Comparison of ENCODE assay signal across 24 cellular contexts in the genomic region with DNA sequence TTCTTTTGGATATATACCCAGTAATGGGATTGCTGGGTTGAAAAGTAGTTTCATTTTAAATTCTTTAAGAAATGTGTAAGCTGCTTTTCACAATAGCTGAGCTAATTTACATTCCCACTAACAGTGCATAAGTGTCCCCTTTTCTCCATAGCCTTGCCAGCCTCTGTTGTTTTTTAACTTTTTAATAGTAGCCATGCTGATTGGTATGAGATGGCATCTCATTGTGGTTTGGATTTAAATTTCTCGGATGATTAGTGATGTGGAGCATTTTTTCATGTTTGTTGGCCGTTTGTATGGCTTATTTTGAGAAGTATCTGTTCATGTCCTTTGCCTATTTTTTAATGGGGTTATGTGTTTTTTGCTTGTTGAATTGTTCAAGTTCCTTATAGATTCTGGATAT.
"Had no signal": no experiment of that assay in that cellular context is flagged by ENCODE, and none has a peak within 500 bp of the region (broad histone marks: within the 10 kb centered on the region; RNA-seq: fewer than 3 reads in every experiment).

No MANE protein-coding gene starts in this region.

- H3K27ac ChIP-seq: adrenal gland, ascending aorta, breast epithelium, parathyroid adenoma, right lobe of liver, transverse colon had no signal

- H3K27ac Mint-ChIP-seq: activated naive CD8-positive, alpha-beta T cell; activated T-helper 17 cell treated with anti-CD3 and anti-CD28 coated beads, Interleukin-2, amount 50 U/mL, for 72 hours; memory B cell; naive B cell; stimulated activated effector memory CD8-positive, alpha-beta T cell treated with anti-CD3 and anti-CD28 coated beads, Interleukin-12 subunit alpha, Interleukin-12 subunit beta, amount 100 ng/mL, for 72 hours had no signal

- H3K27me3 Mint-ChIP-seq: activated T-helper 17 cell treated with anti-CD3 and anti-CD28 coated beads, Interleukin-2, amount 50 U/mL, for 72 hours; central memory CD8-positive, alpha-beta T cell; memory B cell; naive B cell had no signal

- H3K9me3 Mint-ChIP-seq: activated T-helper 17 cell treated with anti-CD3 and anti-CD28 coated beads, Interleukin-2, amount 50 U/mL, for 72 hours; central memory CD8-positive, alpha-beta T cell; memory B cell had no signal

- DNase-seq: activated CD4-positive, alpha-beta T cell treated with anti-CD3 and anti-CD28 coated beads for 1 hour; activated CD4-positive, alpha-beta T cell treated with anti-CD3 and anti-CD28 coated beads, Interleukin-2, amount 50 U/mL, for 1 hour; activated naive CD4-positive, alpha-beta T cell; activated T-cell treated with anti-CD3 and anti-CD28 coated beads, Interleukin-2, amount 50 U/mL, for 1 hour; adrenal gland; effector memory CD4-positive, alpha-beta T cell; hippocampal formation; left cardiac atrium; naive B cell; nucleus accumbens; right lobe of liver; small intestine; stimulated activated CD4-positive, alpha-beta T cell treated with anti-CD3 and anti-CD28 coated beads, Interleukin-2, amount 100 ng/mL, for 24 hours; T-helper 9 cell; transverse colon had no signal

- H3K36me3 Mint-ChIP-seq: activated naive CD8-positive, alpha-beta T cell; memory B cell; naive B cell; stimulated activated effector memory CD8-positive, alpha-beta T cell treated with anti-CD3 and anti-CD28 coated beads, Interleukin-12 subunit alpha, Interleukin-12 subunit beta, amount 100 ng/mL, for 72 hours had no signal

- H3K4me3 Mint-ChIP-seq: activated naive CD8-positive, alpha-beta T cell; activated T-helper 17 cell treated with anti-CD3 and anti-CD28 coated beads, Interleukin-2, amount 50 U/mL, for 72 hours; central memory CD8-positive, alpha-beta T cell; memory B cell; naive B cell; stimulated activated effector memory CD8-positive, alpha-beta T cell treated with anti-CD3 and anti-CD28 coated beads, Interleukin-12 subunit alpha, Interleukin-12 subunit beta, amount 100 ng/mL, for 72 hours had no signal

- H3K9ac ChIP-seq: parathyroid adenoma had no signal

- ATAC-seq: activated T-helper 17 cell treated with anti-CD3 and anti-CD28 coated beads, Interleukin-2, amount 50 U/mL, for 72 hours; esophagus mucosa; left cardiac atrium; right lobe of liver; stimulated activated effector memory CD8-positive, alpha-beta T cell treated with anti-CD3 and anti-CD28 coated beads, Interleukin-12 subunit alpha, Interleukin-12 subunit beta, amount 100 ng/mL, for 72 hours had no signal

- H3K4me1 Mint-ChIP-seq: activated T-helper 17 cell treated with anti-CD3 and anti-CD28 coated beads, Interleukin-2, amount 50 U/mL, for 72 hours; central memory CD8-positive, alpha-beta T cell; memory B cell; naive B cell; stimulated activated effector memory CD8-positive, alpha-beta T cell treated with anti-CD3 and anti-CD28 coated beads, Interleukin-12 subunit alpha, Interleukin-12 subunit beta, amount 100 ng/mL, for 72 hours had no signal

- H3K4me1 ChIP-seq: adrenal gland, ascending aorta, breast epithelium, parathyroid adenoma, right lobe of liver, transverse colon had no signal

- H3K9me3 ChIP-seq: adrenal gland, ascending aorta, breast epithelium, right lobe of liver, transverse colon had no signal

- H3K27me3 ChIP-seq: adrenal gland, ascending aorta, breast epithelium, right lobe of liver, transverse colon had no signal

- H3K36me3 ChIP-seq: adrenal gland, ascending aorta, breast epithelium, right lobe of liver, transverse colon had no signal

- H3K4me3 ChIP-seq: adrenal gland, ascending aorta, breast epithelium, right lobe of liver, transverse colon had no signal
